ENCODE assay signal across 1 cellular context in genomic region chr20:57480444-57481152, GRCh38.
TF ChIP-seq lines count a peak whose summit lies in the region.

No MANE protein-coding gene starts in this region.

TF ChIP-seq in GM12878, 131 proteins besides CTCF, POLR2A, EP300 and RAD21 (continued from another document and continues in another):
- TF ChIP-seq, protein P1, sequence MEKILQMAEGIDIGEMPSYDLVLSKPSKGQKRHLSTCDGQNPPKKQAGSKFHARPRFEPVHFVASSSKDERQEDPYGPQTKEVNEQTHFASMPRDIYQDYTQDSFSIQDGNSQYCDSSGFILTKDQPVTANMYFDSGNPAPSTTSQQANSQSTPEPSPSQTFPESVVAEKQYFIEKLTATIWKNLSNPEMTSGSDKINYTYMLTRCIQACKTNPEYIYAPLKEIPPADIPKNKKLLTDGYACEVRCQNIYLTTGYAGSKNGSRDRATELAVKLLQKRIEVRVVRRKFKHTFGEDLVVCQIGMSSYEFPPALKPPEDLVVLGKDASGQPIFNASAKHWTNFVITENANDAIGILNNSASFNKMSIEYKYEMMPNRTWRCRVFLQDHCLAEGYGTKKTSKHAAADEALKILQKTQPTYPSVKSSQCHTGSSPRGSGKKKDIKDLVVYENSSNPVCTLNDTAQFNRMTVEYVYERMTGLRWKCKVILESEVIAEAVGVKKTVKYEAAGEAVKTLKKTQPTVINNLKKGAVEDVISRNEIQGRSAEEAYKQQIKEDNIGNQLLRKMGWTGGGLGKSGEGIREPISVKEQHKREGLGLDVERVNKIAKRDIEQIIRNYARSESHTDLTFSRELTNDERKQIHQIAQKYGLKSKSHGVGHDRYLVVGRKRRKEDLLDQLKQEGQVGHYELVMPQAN (conservative IDR thresholded peaks at IDR 0.05) = no peak
- TF ChIP-seq HCFC1 (IDR thresholded peaks at IDR 0.05; ENCODE audit: low read length) (no peak), RCOR1 (conservative IDR thresholded peaks at IDR 0.05; ENCODE audit: low read depth, low read length) (peak; percentile 50; the same call in 1 of the 2 replicates), YY1 (IDR thresholded peaks at IDR 0.05; ENCODE audit: low read depth, low read length) (peak; percentile 14; the same call in 1 of the 2 replicates), GATAD2B (conservative IDR thresholded peaks at IDR 0.05; ENCODE audit: low read depth) (no peak), MEF2B (IDR thresholded peaks at IDR 0.05; ENCODE audit: partially characterized antibody, poor library complexity, severe bottlenecking) (peak; percentile 68), SREBF1 (IDR thresholded peaks at IDR 0.05; ENCODE audit: low read length) (no peak), FOXK2 (IDR thresholded peaks at IDR 0.05) (no peak), ZNF207 (IDR thresholded peaks at IDR 0.05; ENCODE audit: borderline replicate concordance) (no peak), CREB1 (IDR thresholded peaks at IDR 0.05; ENCODE audit: low read depth) (peak; percentile 52; the same call in 1 of the 2 replicates), SMAD1 (IDR thresholded peaks at IDR 0.05; ENCODE audit: low read depth, partially characterized antibody) (no peak), BHLHE40 (IDR thresholded peaks at IDR 0.05; ENCODE audit: borderline replicate concordance in 1 of 2, low read depth in 2 of 2, low read length in 1 of 2) (peak; percentile 99), RELB (IDR thresholded peaks at IDR 0.05; ENCODE audit: low read depth) (peak; percentile 63; the same call in 1 of the 2 replicates), BACH1 (IDR thresholded peaks at IDR 0.05; ENCODE audit: borderline replicate concordance) (0 out of 2 replicates have a peak, but pooled peaks have one; percentile 63), KLF5 (IDR thresholded peaks at IDR 0.05; ENCODE audit: partially characterized antibody) (no peak), JUNB (IDR thresholded peaks at IDR 0.05) (peak; percentile 86), MTA2 (IDR thresholded peaks at IDR 0.05; ENCODE audit: low read depth) (peak; percentile 32; the same call in 1 of the 2 replicates), NFXL1 (IDR thresholded peaks at IDR 0.05; ENCODE audit: borderline replicate concordance) (no peak), TBL1XR1 (IDR thresholded peaks at IDR 0.05; ENCODE audit: low read depth, low read length) (peak; percentile 98), WRNIP1 (IDR thresholded peaks at IDR 0.05; ENCODE audit: borderline replicate concordance, low read depth, low read length) (no peak), SPI1 (IDR thresholded peaks at IDR 0.05; ENCODE audit: borderline replicate concordance, insufficient read depth, low read depth, low read length) (peak; percentile 44), YBX1 (IDR thresholded peaks at IDR 0.05) (no peak), NFIC (IDR thresholded peaks at IDR 0.05; ENCODE audit: low read depth, low read length) (peak; percentile 88), POU2F2 (IDR thresholded peaks at IDR 0.05; ENCODE audit: borderline replicate concordance, low read depth, low read length) (peak; percentile 72; the same call in 2 of the 3 replicates), ZNF384 (IDR thresholded peaks at IDR 0.05; ENCODE audit: borderline replicate concordance, low read depth, low read length) (peak; percentile 46; the same call in 1 of the 2 replicates), STAT1 (conservative IDR thresholded peaks at IDR 0.05) (no peak), IKZF1 (conservative IDR thresholded peaks at IDR 0.05) (peak; percentile 45), RBBP5 (conservative IDR thresholded peaks at IDR 0.05) (no peak), RAD51 (IDR thresholded peaks at IDR 0.05) (peak; percentile 38), TCF12 (IDR thresholded peaks at IDR 0.05; ENCODE audit: low read depth, low read length) (peak; percentile 71), SUPT20H (IDR thresholded peaks at IDR 0.05; ENCODE audit: borderline replicate concordance, control insufficient read depth, low read depth, low read length) (no peak), REST (IDR thresholded peaks at IDR 0.05; ENCODE audit: low read depth, low read length) (no peak), RUNX3 (IDR thresholded peaks at IDR 0.05; ENCODE audit: low read length) (peak; percentile 82), ZZZ3 (IDR thresholded peaks at IDR 0.05; ENCODE audit: control insufficient read depth, insufficient read length, low read depth) (no peak), PAX5 (IDR thresholded peaks at IDR 0.05; ENCODE audit: borderline replicate concordance, low read depth, low read length) (peak; percentile 72), SIX5 (IDR thresholded peaks at IDR 0.05; ENCODE audit: low read depth, low read length, severe bottlenecking) (no peak), ZBED1 (IDR thresholded peaks at IDR 0.05; ENCODE audit: borderline replicate concordance) (peak; percentile 84; the same call in 1 of the 2 replicates), CHD2 (IDR thresholded peaks at IDR 0.05; ENCODE audit: borderline replicate concordance, low read depth, low read length) (0 out of 2 replicates have a peak, but pooled peaks have one; percentile 15), MEF2A (IDR thresholded peaks at IDR 0.05; ENCODE audit: insufficient read depth, low read depth, low read length) (peak; percentile 42; the same call in 1 of the 2 replicates), IKZF2 (IDR thresholded peaks at IDR 0.05) (0 out of 4 replicates have a peak, but pooled peaks have one; percentile 24 to 26), ETV6 (conservative IDR thresholded peaks at IDR 0.05 in 1 of 2, IDR thresholded peaks at IDR 0.05 in 1 of 2; ENCODE audit: borderline replicate concordance in 1 of 2, low read depth in 1 of 2) (peak in 1 of 2 experiments; percentile 90; a peak in 2 of 4 replicates), TARDBP (IDR thresholded peaks at IDR 0.05; ENCODE audit: borderline replicate concordance) (no peak), LARP7 (IDR thresholded peaks at IDR 0.05) (no peak), PAX8 (IDR thresholded peaks at IDR 0.05) (no peak), EED (IDR thresholded peaks at IDR 0.05; ENCODE audit: low read depth) (peak; percentile 60), BCL3 (IDR thresholded peaks at IDR 0.05; ENCODE audit: borderline replicate concordance, insufficient read depth, low read depth, low read length, poor library complexity, severe bottlenecking) (peak; percentile 55), PML (IDR thresholded peaks at IDR 0.05; ENCODE audit: low read length) (0 out of 2 replicates have a peak, but pooled peaks have one; percentile 63)
- TF ChIP-seq, protein P2, sequence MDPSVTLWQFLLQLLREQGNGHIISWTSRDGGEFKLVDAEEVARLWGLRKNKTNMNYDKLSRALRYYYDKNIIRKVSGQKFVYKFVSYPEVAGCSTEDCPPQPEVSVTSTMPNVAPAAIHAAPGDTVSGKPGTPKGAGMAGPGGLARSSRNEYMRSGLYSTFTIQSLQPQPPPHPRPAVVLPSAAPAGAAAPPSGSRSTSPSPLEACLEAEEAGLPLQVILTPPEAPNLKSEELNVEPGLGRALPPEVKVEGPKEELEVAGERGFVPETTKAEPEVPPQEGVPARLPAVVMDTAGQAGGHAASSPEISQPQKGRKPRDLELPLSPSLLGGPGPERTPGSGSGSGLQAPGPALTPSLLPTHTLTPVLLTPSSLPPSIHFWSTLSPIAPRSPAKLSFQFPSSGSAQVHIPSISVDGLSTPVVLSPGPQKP (IDR thresholded peaks at IDR 0.05; ENCODE audit: low read depth, low read length) = no peak
- TF ChIP-seq, protein P3, sequence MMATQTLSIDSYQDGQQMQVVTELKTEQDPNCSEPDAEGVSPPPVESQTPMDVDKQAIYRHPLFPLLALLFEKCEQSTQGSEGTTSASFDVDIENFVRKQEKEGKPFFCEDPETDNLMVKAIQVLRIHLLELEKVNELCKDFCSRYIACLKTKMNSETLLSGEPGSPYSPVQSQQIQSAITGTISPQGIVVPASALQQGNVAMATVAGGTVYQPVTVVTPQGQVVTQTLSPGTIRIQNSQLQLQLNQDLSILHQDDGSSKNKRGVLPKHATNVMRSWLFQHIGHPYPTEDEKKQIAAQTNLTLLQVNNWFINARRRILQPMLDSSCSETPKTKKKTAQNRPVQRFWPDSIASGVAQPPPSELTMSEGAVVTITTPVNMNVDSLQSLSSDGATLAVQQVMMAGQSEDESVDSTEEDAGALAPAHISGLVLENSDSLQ (IDR thresholded peaks at IDR 0.05) = no peak
- TF ChIP-seq, protein P4, sequence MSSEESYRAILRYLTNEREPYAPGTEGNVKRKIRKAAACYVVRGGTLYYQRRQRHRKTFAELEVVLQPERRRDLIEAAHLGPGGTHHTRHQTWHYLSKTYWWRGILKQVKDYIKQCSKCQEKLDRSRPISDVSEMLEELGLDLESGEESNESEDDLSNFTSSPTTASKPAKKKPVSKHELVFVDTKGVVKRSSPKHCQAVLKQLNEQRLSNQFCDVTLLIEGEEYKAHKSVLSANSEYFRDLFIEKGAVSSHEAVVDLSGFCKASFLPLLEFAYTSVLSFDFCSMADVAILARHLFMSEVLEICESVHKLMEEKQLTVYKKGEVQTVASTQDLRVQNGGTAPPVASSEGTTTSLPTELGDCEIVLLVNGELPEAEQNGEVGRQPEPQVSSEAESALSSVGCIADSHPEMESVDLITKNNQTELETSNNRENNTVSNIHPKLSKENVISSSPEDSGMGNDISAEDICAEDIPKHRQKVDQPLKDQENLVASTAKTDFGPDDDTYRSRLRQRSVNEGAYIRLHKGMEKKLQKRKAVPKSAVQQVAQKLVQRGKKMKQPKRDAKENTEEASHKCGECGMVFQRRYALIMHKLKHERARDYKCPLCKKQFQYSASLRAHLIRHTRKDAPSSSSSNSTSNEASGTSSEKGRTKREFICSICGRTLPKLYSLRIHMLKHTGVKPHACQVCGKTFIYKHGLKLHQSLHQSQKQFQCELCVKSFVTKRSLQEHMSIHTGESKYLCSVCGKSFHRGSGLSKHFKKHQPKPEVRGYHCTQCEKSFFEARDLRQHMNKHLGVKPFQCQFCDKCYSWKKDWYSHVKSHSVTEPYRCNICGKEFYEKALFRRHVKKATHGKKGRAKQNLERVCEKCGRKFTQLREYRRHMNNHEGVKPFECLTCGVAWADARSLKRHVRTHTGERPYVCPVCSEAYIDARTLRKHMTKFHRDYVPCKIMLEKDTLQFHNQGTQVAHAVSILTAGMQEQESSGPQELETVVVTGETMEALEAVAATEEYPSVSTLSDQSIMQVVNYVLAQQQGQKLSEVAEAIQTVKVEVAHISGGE (CRISPR knock-in tag; IDR thresholded peaks at IDR 0.05) = no peak
- TF ChIP-seq, protein P5, sequence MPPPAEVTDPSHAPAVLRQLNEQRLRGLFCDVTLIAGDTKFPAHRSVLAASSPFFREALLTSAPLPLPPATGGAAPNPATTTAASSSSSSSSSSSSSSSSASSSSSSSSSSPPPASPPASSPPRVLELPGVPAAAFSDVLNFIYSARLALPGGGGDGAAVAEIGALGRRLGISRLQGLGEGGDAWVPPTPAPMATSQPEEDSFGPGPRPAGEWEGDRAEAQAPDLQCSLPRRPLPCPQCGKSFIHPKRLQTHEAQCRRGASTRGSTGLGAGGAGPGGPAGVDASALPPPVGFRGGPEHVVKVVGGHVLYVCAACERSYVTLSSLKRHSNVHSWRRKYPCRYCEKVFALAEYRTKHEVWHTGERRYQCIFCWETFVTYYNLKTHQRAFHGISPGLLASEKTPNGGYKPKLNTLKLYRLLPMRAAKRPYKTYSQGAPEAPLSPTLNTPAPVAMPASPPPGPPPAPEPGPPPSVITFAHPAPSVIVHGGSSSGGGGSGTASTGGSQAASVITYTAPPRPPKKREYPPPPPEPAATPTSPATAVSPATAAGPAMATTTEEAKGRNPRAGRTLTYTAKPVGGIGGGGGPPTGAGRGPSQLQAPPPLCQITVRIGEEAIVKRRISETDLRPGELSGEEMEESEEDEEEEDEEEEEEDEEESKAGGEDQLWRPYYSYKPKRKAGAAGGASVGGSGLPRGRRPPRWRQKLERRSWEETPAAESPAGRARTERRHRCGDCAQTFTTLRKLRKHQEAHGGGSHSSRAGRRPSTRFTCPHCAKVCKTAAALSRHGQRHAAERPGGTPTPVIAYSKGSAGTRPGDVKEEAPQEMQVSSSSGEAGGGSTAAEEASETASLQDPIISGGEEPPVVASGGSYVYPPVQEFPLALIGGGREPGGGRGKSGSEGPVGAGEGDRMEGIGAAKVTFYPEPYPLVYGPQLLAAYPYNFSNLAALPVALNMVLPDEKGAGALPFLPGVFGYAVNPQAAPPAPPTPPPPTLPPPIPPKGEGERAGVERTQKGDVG (CRISPR knock-in tag; IDR thresholded peaks at IDR 0.05) = no peak
